Comparison of ENCODE assay signal across 8 cellular contexts in genomic region chr16:48384982-48385271, GRCh38. TPM values are rescaled to one million over a fixed set of nuclear protein-coding genes. Genes with fewer than 3 reads are reported as not detected.
A peak's percentile ranks its signal among the peaks of the same experiment; 100 is the strongest.
DNase-seq lines count a peak whose midpoint lies in the region; ATAC-seq and TF ChIP-seq lines count a peak whose summit lies in the region.

No MANE protein-coding gene starts in this region.

- intact Hi-C loops in mucosa of descending colon (cut with DNase I, micrococcal nuclease) = no loop called here
- intact Hi-C loops in posterior cingulate gyrus (cut with DNase I) = no loop called here

- H3K9me3 ChIP-seq in mucosa of descending colon = no peaks in the 10 kb centered on the region

- peak; percentile 52 to 87 (median 78) for DNase-seq in NCI-H1417 (lab: John Stamatoyannopoulos, UW)
- no peak for DNase-seq in NCI-H1417 treated with DMSO at 0.1 percent for 48 hours (lab: John Stamatoyannopoulos, UW)
- DNase-seq in Jurkat, Clone E6-1 (ENCODE audit: low read depth, low spot score) = no peak
- no peak for DNase-seq in chondrocyte (ENCODE audit: low spot score)
- no peak for DNase-seq in mucosa of descending colon
- DNase-seq in posterior cingulate gyrus = no peak
- no peak for DNase-seq in GDM1 (lab: John Stamatoyannopoulos, UW)

- H3K36me3 Mint-ChIP-seq in chondrocyte (ENCODE audit: low read depth) = no peaks in the 10 kb centered on the region

- TF ChIP-seq CTCF in chondrocyte (IDR thresholded peaks at IDR 0.05) = no peak
- TF ChIP-seq CTCF in mucosa of descending colon (IDR thresholded peaks at IDR 0.05) = no peak

- H3K27me3 Mint-ChIP-seq in chondrocyte (ENCODE audit: low read depth) = no peaks in the 10 kb centered on the region

- peaks cover 25% of the 10 kb centered on the region for H3K4me1 ChIP-seq in mucosa of descending colon (ENCODE audit: low read depth)

- no peaks in the 10 kb centered on the region for H3K36me3 ChIP-seq in mucosa of descending colon (ENCODE audit: low read depth)

- ATAC-seq in GM21576 (IDR thresholded peaks at IDR 0.05; ENCODE audit: unreplicated experiment) = peak; percentile 44
- peak; percentile 56 for ATAC-seq in mucosa of descending colon

- peak overlapping the region; percentile 87 for H3K4me3 Mint-ChIP-seq in chondrocyte (ENCODE audit: unreplicated experiment)

- H3K4me3 ChIP-seq in Jurkat, Clone E6-1 (ENCODE audit: low read length) = peak overlapping the region; percentile 51
- H3K4me3 ChIP-seq in mucosa of descending colon = peak overlapping the region; percentile 90

- H3K27ac Mint-ChIP-seq in chondrocyte (ENCODE audit: unreplicated experiment) = no peak overlapping the region

- H3K4me1 Mint-ChIP-seq in chondrocyte (ENCODE audit: low read depth) = peaks cover 58% of the 10 kb centered on the region

- H3K9me3 Mint-ChIP-seq in chondrocyte (ENCODE audit: low read depth) = no peaks in the 10 kb centered on the region

RNA-seq across cellular contexts. Expression of gene SIAH1, which starts 0.3 kb away (rescaled TPM):
- polyA plus RNA-seq in Jurkat, Clone E6-1 (2012; ENCODE audit: insufficient read depth, insufficient read length) = 10.4 TPM
- 33.8 to 52.0 TPM (median 34.5 TPM) in 3 replicates for total RNA-seq in chondrocyte
- total RNA-seq in mucosa of descending colon = 10 to 100 TPM; 26.8 to 36.2 (median 27.1) TPM

Comparison
In these comparisons a context has a peak if more than half of its experiments do, and no peak if none do; other contexts are left out.
1. DNase-seq: peak in NCI-H1417 (3 of 3); none in NCI-H1417 treated with DMSO at 0.1 percent for 48 hours (single experiment), Jurkat, Clone E6-1 (single experiment), chondrocyte (single experiment), mucosa of descending colon (0 of 3), posterior cingulate gyrus (0 of 10) and GDM1 (single experiment).